8 cellular contexts compared by ENCODE assay signal in the genomic region with DNA sequence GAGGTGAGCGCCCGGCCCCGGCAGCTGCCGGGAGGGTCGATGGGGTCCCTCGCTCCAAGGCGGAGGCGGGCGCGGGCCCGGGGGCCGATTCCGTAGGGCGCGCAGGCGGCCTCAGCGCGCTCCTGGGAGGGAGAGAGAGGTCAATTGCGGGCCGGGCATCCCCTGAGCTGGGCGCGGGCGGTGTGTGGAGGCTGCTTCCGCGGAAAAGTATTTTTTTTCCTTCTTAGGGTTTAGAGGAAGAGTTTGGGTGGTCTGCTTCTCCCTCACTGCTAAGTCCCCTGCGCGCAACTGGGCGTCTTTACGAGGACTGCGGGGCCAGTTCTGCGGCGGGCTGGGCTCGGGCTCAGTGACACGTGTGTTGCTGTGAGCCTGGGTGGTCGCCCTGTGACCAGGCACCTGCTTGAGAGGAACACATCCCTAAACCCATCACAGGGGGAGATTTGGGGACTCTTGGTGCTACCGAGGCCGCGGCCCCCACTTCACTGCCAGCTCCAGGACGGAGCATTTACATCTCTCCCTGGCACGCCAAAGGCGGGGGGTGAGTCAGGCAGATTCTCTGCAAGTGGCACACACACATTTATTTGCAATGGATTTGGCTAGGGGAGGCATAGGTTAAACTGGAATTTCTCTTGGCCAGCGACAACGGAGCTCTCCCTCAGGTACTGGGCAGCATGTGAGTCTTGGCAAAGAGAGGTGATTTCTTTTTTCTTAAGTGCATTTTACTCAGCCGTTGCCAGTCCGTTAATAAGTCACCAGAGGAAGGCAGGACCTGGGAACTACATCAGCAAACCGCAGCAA.
DNase-seq lines count a peak whose midpoint lies in the region; ATAC-seq and TF ChIP-seq lines count a peak whose summit lies in the region.

No MANE protein-coding gene starts in this region.

- TF ChIP-seq RAD21 in liver (IDR thresholded peaks at IDR 0.05), result peak in 1 of 2 donors; percentile 48

- POLR2A ChIA-PET in Caco-2 (lab: Charles Lee), result no interaction called here
- POLR2A ChIA-PET in HEK293 (lab: Yijun Ruan, JAX), result interaction anchor here (0.6 kb wide), 1 partner anchor 76 kb away, joined by 3 read pairs; no protein-coding TSS in a partner anchor
- POLR2A ChIA-PET in T-cell (lab: Charles Lee), result interaction anchor here in 1 of 2 donors (0.7 kb wide), 1 partner anchor 141 kb away, joined by 3 read pairs; no protein-coding TSS in a partner anchor

- H3K27ac ChIP-seq in HEK293 (ENCODE audit: extremely low read depth, low read depth, low read length), result peak overlapping the region; percentile 90; the same call in 1 of the 2 replicates
- H3K27ac ChIP-seq in cingulate gyrus (ENCODE audit: low read depth, low read length), result peak overlapping the region; percentile 54
- H3K27ac ChIP-seq in liver (ENCODE audit: low read depth in 1 of 2, low read length in 2 of 2), result peak overlapping the region; percentile 81 to 89

- no peaks in the 10 kb centered on the region for H3K36me3 Mint-ChIP-seq in Caco-2 (ENCODE audit: insufficient read depth, unreplicated experiment)
- H3K36me3 Mint-ChIP-seq in T-cell, result no peaks in the 10 kb centered on the region
- H3K36me3 Mint-ChIP-seq in stimulated activated effector memory CD8-positive, alpha-beta T cell treated with anti-CD3 and anti-CD28 coated beads, Interleukin-12 subunit alpha, Interleukin-12 subunit beta, amount 100 ng/mL, for 72 hours, result no peaks in the 10 kb centered on the region

- ATAC-seq in T-cell (replicated peaks in 1 of 4) (peak; percentile 12 to 18 (median 14)), HG03439 (IDR thresholded peaks at IDR 0.05; ENCODE audit: unreplicated experiment) (no peak)
- ATAC-seq in stimulated activated effector memory CD8-positive, alpha-beta T cell treated with anti-CD3 and anti-CD28 coated beads, Interleukin-12 subunit alpha, Interleukin-12 subunit beta, amount 100 ng/mL, for 72 hours, result peak; percentile 35

- intact Hi-C loops in Caco-2 (cut with micrococcal nuclease; ENCODE audit: unreplicated experiment), result no loop called here

- no peak overlapping the region for H3K27ac Mint-ChIP-seq in Caco-2 (ENCODE audit: unreplicated experiment)
- peak overlapping the region in 1 of 2 donors; percentile 44 for H3K27ac Mint-ChIP-seq in T-cell
- peak overlapping the region; percentile 7 for H3K27ac Mint-ChIP-seq in stimulated activated effector memory CD8-positive, alpha-beta T cell treated with anti-CD3 and anti-CD28 coated beads, Interleukin-12 subunit alpha, Interleukin-12 subunit beta, amount 100 ng/mL, for 72 hours

- no peaks in the 10 kb centered on the region for H3K9me3 Mint-ChIP-seq in Caco-2 (ENCODE audit: unreplicated experiment)
- no peaks in the 10 kb centered on the region for H3K9me3 Mint-ChIP-seq in T-cell
- no peaks in the 10 kb centered on the region for H3K9me3 Mint-ChIP-seq in stimulated activated effector memory CD8-positive, alpha-beta T cell treated with anti-CD3 and anti-CD28 coated beads, Interleukin-12 subunit alpha, Interleukin-12 subunit beta, amount 100 ng/mL, for 72 hours

- H3K4me3 Mint-ChIP-seq in Caco-2 (ENCODE audit: unreplicated experiment) (peak overlapping the region; percentile 76), T-cell (peak overlapping the region; percentile 72 to 87 (median 81))
- peak overlapping the region; percentile 66 for H3K4me3 Mint-ChIP-seq in stimulated activated effector memory CD8-positive, alpha-beta T cell treated with anti-CD3 and anti-CD28 coated beads, Interleukin-12 subunit alpha, Interleukin-12 subunit beta, amount 100 ng/mL, for 72 hours

- H3K4me1 Mint-ChIP-seq in Caco-2 (ENCODE audit: low read depth, unreplicated experiment) (peaks cover 7% of the 10 kb centered on the region), T-cell (peaks cover 27 to 34% (median 32%) of the 10 kb centered on the region in 3 donors)
- H3K4me1 Mint-ChIP-seq in stimulated activated effector memory CD8-positive, alpha-beta T cell treated with anti-CD3 and anti-CD28 coated beads, Interleukin-12 subunit alpha, Interleukin-12 subunit beta, amount 100 ng/mL, for 72 hours, result peaks cover 34% of the 10 kb centered on the region

- DNase-seq in Caco-2 (no peak), T-cell (peak in 8 of 34 experiments; percentile 1 to 14 (median 9)), NCI-H2029 (lab: John Stamatoyannopoulos, UW) (no peak)
- DNase-seq in stimulated activated effector memory CD8-positive, alpha-beta T cell treated with anti-CD3 and anti-CD28 coated beads, Interleukin-12 subunit alpha, Interleukin-12 subunit beta, amount 100 ng/mL, for 72 hours (ENCODE audit: low spot score in 2 of 2), result peak; percentile 26 to 70

- H3K27me3 ChIP-seq in Caco-2 (replicated peaks; ENCODE audit: control insufficient read depth, insufficient read depth, low read length), result peaks cover 3% of the 10 kb centered on the region; the same call in 1 of the 2 replicates
- H3K27me3 ChIP-seq in liver (ENCODE audit: control insufficient read depth in 4 of 4, insufficient read depth in 4 of 4, low read length in 3 of 4), result no peaks in the 10 kb centered on the region

- H3K4me3 ChIP-seq in Caco-2 (ENCODE audit: low read depth, low read length) (peak overlapping the region; percentile 43), HEK293 (ENCODE audit: low read depth, low read length) (peak overlapping the region; percentile 66), liver (ENCODE audit: low read depth in 1 of 3, low read length in 3 of 3) (peak overlapping the region; percentile 69 to 84 (median 76))

- CTCF ChIA-PET in Caco-2 (lab: Charles Lee) (no interaction called here), HEK293 (lab: Yijun Ruan, JAX) (interaction anchor here (0.6 to 0.7 kb wide), 3 partner anchors 32 to 366 kb away, joined by 3 to 4 read pairs (median 3); no protein-coding TSS in a partner anchor), T-cell (lab: Charles Lee) (no interaction called here)

- WGBS in liver, result under 1% methylated on average over 46 of the region's 46 CpGs

- no TSS peak for BruUV-seq in Caco-2 (replicated peaks; lab: Mats Ljungman, UMichigan)

- H3K36me3 ChIP-seq in Caco-2 (ENCODE audit: control insufficient read depth, insufficient read depth, low read length), result no peaks in the 10 kb centered on the region
- no peaks in the 10 kb centered on the region for H3K36me3 ChIP-seq in HEK293 (ENCODE audit: control insufficient read depth in 2 of 2, insufficient read depth in 1 of 2, low read length in 2 of 2)
- no peaks in the 10 kb centered on the region for H3K36me3 ChIP-seq in liver (ENCODE audit: control insufficient read depth in 4 of 4, insufficient read depth in 3 of 4, low read depth in 1 of 4, low read length in 3 of 4)

- H3K4me1 ChIP-seq in Caco-2 (peaks cover 3% of the 10 kb centered on the region; the same call in 1 of the 2 replicates), HEK293 (ENCODE audit: control insufficient read depth, insufficient read depth, low read length) (0 out of 2 replicates have a peak, but pooled peaks cover 2% of the 10 kb centered on the region), liver (ENCODE audit: control insufficient read depth in 4 of 4, insufficient read depth in 4 of 4, low read length in 3 of 4) (peaks cover 0 to 27% (median 15%) of the 10 kb centered on the region in 4 donors)

- H3K9ac ChIP-seq in liver (ENCODE audit: low read depth in 1 of 2, low read length in 2 of 2), result peak overlapping the region; percentile 52 to 76

- TF ChIP-seq CTCF in Caco-2 (IDR thresholded peaks at IDR 0.05; ENCODE audit: insufficient read depth in 1 of 2, low read depth in 1 of 2, low read length in 1 of 2, severe bottlenecking in 1 of 2, unreplicated experiment in 1 of 2), result no peak
- no peak for TF ChIP-seq CTCF in HEK293 (tag by site-specific recombination; IDR thresholded peaks at IDR 0.05)
- TF ChIP-seq CTCF in liver (IDR thresholded peaks at IDR 0.05; ENCODE audit: low read depth, low read length, missing input control), result no peak

- H3K27me3 Mint-ChIP-seq in Caco-2 (ENCODE audit: insufficient read depth, unreplicated experiment) (peaks cover 37% of the 10 kb centered on the region), T-cell (peaks cover 47 to 52% of the 10 kb centered on the region in 2 donors)

- H3K9me3 ChIP-seq in Caco-2 (no peaks in the 10 kb centered on the region; the same call in 1 of the 2 replicates), HEK293 (ENCODE audit: control insufficient read depth, insufficient read depth, low read depth, low read length) (no peaks in the 10 kb centered on the region), liver (ENCODE audit: control insufficient read depth in 4 of 4, low read length in 3 of 4) (no peaks in the 10 kb centered on the region)

TF ChIP-seq in HEK293, 187 proteins besides CTCF, POLR2A, EP300 and RAD21 (continues in another document):
- TF ChIP-seq ZEB2 (tag by site-specific recombination; IDR thresholded peaks at IDR 0.05) (no peak), ZNF23 (tag by site-specific recombination; IDR thresholded peaks at IDR 0.05; ENCODE audit: borderline replicate concordance) (no peak), SP2 (tag by site-specific recombination; IDR thresholded peaks at IDR 0.05) (0 out of 2 replicates have a peak, but pooled peaks have one; percentile 14), ZNF302 (tag by site-specific recombination; IDR thresholded peaks at IDR 0.05; ENCODE audit: low read depth) (no peak)

TF ChIP-seq in liver, 16 proteins besides CTCF, POLR2A, EP300 and RAD21 (continues in another document):
- no peak for TF ChIP-seq NR2F2 (IDR thresholded peaks at IDR 0.05)
- TF ChIP-seq EGR1 (IDR thresholded peaks at IDR 0.05; ENCODE audit: low read depth in 2 of 2), result no peak
- no peak for TF ChIP-seq FOXA2 (IDR thresholded peaks at IDR 0.05)
- no peak for TF ChIP-seq SP1 (IDR thresholded peaks at IDR 0.05)
- TF ChIP-seq JUND (IDR thresholded peaks at IDR 0.05), result no peak
- TF ChIP-seq FOXA1 (IDR thresholded peaks at IDR 0.05), result no peak
- TF ChIP-seq TAF1 (conservative IDR thresholded peaks at IDR 0.05), result no peak
- TF ChIP-seq HNF4G (IDR thresholded peaks at IDR 0.05), result no peak
- TF ChIP-seq HNF4A (conservative IDR thresholded peaks at IDR 0.05), result peak in 1 of 2 donors; percentile 31
- TF ChIP-seq RXRA (IDR thresholded peaks at IDR 0.05), result peak in 1 of 2 donors; percentile 30
- TF ChIP-seq, protein P1, sequence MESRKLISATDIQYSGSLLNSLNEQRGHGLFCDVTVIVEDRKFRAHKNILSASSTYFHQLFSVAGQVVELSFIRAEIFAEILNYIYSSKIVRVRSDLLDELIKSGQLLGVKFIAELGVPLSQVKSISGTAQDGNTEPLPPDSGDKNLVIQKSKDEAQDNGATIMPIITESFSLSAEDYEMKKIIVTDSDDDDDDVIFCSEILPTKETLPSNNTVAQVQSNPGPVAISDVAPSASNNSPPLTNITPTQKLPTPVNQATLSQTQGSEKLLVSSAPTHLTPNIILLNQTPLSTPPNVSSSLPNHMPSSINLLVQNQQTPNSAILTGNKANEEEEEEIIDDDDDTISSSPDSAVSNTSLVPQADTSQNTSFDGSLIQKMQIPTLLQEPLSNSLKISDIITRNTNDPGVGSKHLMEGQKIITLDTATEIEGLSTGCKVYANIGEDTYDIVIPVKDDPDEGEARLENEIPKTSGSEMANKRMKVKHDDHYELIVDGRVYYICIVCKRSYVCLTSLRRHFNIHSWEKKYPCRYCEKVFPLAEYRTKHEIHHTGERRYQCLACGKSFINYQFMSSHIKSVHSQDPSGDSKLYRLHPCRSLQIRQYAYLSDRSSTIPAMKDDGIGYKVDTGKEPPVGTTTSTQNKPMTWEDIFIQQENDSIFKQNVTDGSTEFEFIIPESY (IDR thresholded peaks at IDR 0.05), result no peak

Comparison
In these comparisons a context has a peak if more than half of its experiments do, and no peak if none do; other contexts are left out.
1. DNase-seq: peak in stimulated activated effector memory CD8-positive, alpha-beta T cell treated with anti-CD3 and anti-CD28 coated beads, Interleukin-12 subunit alpha, Interleukin-12 subunit beta, amount 100 ng/mL, for 72 hours (2 of 2); none in Caco-2 (0 of 2) and NCI-H2029 (single experiment).
2. Peak in every context shown above with its lines, with median percentiles within 50 percentile points of each other: H3K4me3 ChIP-seq, H3K4me3 Mint-ChIP-seq and H3K27ac ChIP-seq.